In genomic region chr1:213383465-213383864, GRCh38 we compare ENCODE assay signal across 34 cellular contexts.
"Had no signal": no experiment of that assay in that cellular context is flagged by ENCODE, and none has a peak within 500 bp of the region (broad histone marks: within the 10 kb centered on the region; RNA-seq: fewer than 3 reads in every experiment).

No MANE protein-coding gene starts in this region.

- DNase-seq: Karpas-422, Kasumi-1, MG63, MM.1S, MV-4-11, NCI-H1048, NCI-H1092, NCI-H1092 treated with DMSO at 0.1 percent for 48 hours, NCI-H1105, NCI-H1105 treated with DMSO at 0.1 percent for 48 hours, NCI-H1417, NCI-H1417 treated with DMSO at 0.1 percent for 48 hours, NCI-H1436, NCI-H1436 treated with DMSO at 0.1 percent for 48 hours, NCI-H146, NCI-H1694, NCI-H1694 treated with DMSO at 0.1 percent for 48 hours, NCI-H187, NCI-H187 treated with DMSO at 0.1 percent for 48 hours, NCI-H1930, NCI-H2029, NCI-H2029 treated with DMSO at 0.1 percent for 48 hours, NCI-H2081, NCI-H2081 treated with DMSO at 0.1 percent for 48 hours, NCI-H2107, NCI-H2171, NCI-H2171 treated with DMSO at 0.1 percent for 48 hours, NCI-H2227 treated with DMSO at 0.1 percent for 48 hours, NCI-H226, NCI-H345, NCI-H446, NCI-H446 treated with DMSO at 0.1 percent for 48 hours, NCI-H510A, NCI-H510A treated with DMSO at 0.1 percent for 48 hours had no signal

- H3K9me3 ChIP-seq: MG63 had no signal

- H3K36me3 ChIP-seq: MG63 had no signal

- H3K4me3 ChIP-seq: MG63 had no signal
